12 cellular contexts compared by ENCODE assay signal in genomic region chr17:7018331-7018964, GRCh38. TPM values are rescaled to one million over a fixed set of nuclear protein-coding genes. Genes with fewer than 3 reads are reported as not detected.
A peak's percentile ranks its signal among the peaks of the same experiment; 100 is the strongest.
DNase-seq lines count a peak whose midpoint lies in the region; ATAC-seq, FAIRE-seq and TF ChIP-seq lines count a peak whose summit lies in the region.
"Had no signal": no experiment of that assay in that cellular context is flagged by ENCODE, and none has a peak within 500 bp of the region (broad histone marks: within the 10 kb centered on the region; RNA-seq: fewer than 3 reads in every experiment).

No MANE protein-coding gene starts in this region.

- FAIRE-seq in small intestine (lab: Jason Lieb, UNC) = no peak

- H3K36me3 ChIP-seq in mesendoderm (ENCODE audit: control insufficient read depth, insufficient read depth, low read length) = no peaks in the 10 kb centered on the region
- H3K36me3 ChIP-seq in suprapubic skin = peaks cover 6% of the 10 kb centered on the region
- H3K36me3 ChIP-seq in small intestine (ENCODE audit: control insufficient read depth in 2 of 2, insufficient read depth in 2 of 2, low read length in 2 of 2) = no peaks in the 10 kb centered on the region

- H3K56ac ChIP-seq in mesendoderm (ENCODE audit: low read length) = peak overlapping the region; percentile 51

- H3K4ac ChIP-seq in mesendoderm (ENCODE audit: low read depth, low read length) = no peak overlapping the region

- H3K27ac ChIP-seq in mesendoderm (ENCODE audit: low read depth, low read length) (no peak overlapping the region), suprapubic skin (peak overlapping the region; percentile 85), small intestine (ENCODE audit: low read depth in 1 of 2, low read length in 1 of 2) (peak overlapping the region in 1 of 2 donors; percentile 75)
- H3K27ac ChIP-seq: hepatocyte had no signal

- no peak overlapping the region for H3K4me3 ChIP-seq in mesendoderm (ENCODE audit: low read length)
- H3K4me3 ChIP-seq in suprapubic skin = peak overlapping the region; percentile 46
- H3K4me3 ChIP-seq in small intestine (ENCODE audit: low read depth in 1 of 2, low read length in 2 of 2) = no peak overlapping the region
- H3K4me3 ChIP-seq: hepatocyte had no signal

- H3K27me3 Mint-ChIP-seq in central memory CD8-positive, alpha-beta T cell = no peaks in the 10 kb centered on the region

- peak overlapping the region; percentile 98 for H3K27ac Mint-ChIP-seq in central memory CD8-positive, alpha-beta T cell (ENCODE audit: low read depth)

- no peak overlapping the region for H3K23ac ChIP-seq in mesendoderm (ENCODE audit: low read length)

- peaks cover 3% of the 10 kb centered on the region for H3K79me1 ChIP-seq in mesendoderm (ENCODE audit: low read length)

- TF ChIP-seq CTCF in suprapubic skin (IDR thresholded peaks at IDR 0.05) = no peak

- H3K4me1 ChIP-seq in mesendoderm (ENCODE audit: control insufficient read depth, low read depth, low read length) (peaks cover 11% of the 10 kb centered on the region), suprapubic skin (peaks cover 87% of the 10 kb centered on the region), small intestine (ENCODE audit: control insufficient read depth in 2 of 2, insufficient read depth in 1 of 2, low read depth in 1 of 2, low read length in 1 of 2) (peaks cover 3% of the 10 kb centered on the region in 2 donors)

- no peak overlapping the region for H3K4me3 Mint-ChIP-seq in central memory CD8-positive, alpha-beta T cell

- H4K8ac ChIP-seq in mesendoderm (ENCODE audit: low read depth, low read length) = no peak overlapping the region

- 100% methylated on average over 2 of the region's 10 CpGs for whole genome bisulfite sequencing in mesendoderm (ENCODE audit: extremely low coverage, insufficient coverage, low lambda C conversion rate)
- 65% methylated on average over 10 of the region's 10 CpGs for WGBS in suprapubic skin
- WGBS in small intestine, 3 donors = 69 to 88% (median 86%) methylated on average over 7 to 10 of the region's 10 CpGs

- H3K4me1 Mint-ChIP-seq in central memory CD8-positive, alpha-beta T cell = peaks cover 79% of the 10 kb centered on the region

- TF ChIP-seq POLR2A in suprapubic skin (IDR thresholded peaks at IDR 0.05) = peak in 1 of 2 donors; percentile 66

- no peaks in the 10 kb centered on the region for H3K27me3 ChIP-seq in mesendoderm (ENCODE audit: insufficient read depth, low read length, poor library complexity)
- no peaks in the 10 kb centered on the region for H3K27me3 ChIP-seq in suprapubic skin
- H3K27me3 ChIP-seq in small intestine (ENCODE audit: control insufficient read depth in 2 of 2, insufficient read depth in 2 of 2, low read length in 2 of 2) = no peaks in the 10 kb centered on the region

- no peak overlapping the region for H2BK120ac ChIP-seq in mesendoderm (ENCODE audit: low read depth, low read length)

- H2BK15ac ChIP-seq in mesendoderm (replicated peaks; ENCODE audit: low read depth) = no peak overlapping the region

- H3K4me2 ChIP-seq in mesendoderm (ENCODE audit: low read length) = no peak overlapping the region
- H3K4me2 ChIP-seq: hepatocyte had no signal

- H3K9me3 Mint-ChIP-seq in central memory CD8-positive, alpha-beta T cell = no peaks in the 10 kb centered on the region

- no peak overlapping the region for H3K18ac ChIP-seq in mesendoderm (ENCODE audit: low read length)

- peaks cover 28% of the 10 kb centered on the region for H3K36me3 Mint-ChIP-seq in central memory CD8-positive, alpha-beta T cell (ENCODE audit: insufficient read depth)

- ATAC-seq in central memory CD8-positive, alpha-beta T cell (replicated peaks; ENCODE audit: extremely low read depth, poor library complexity, severe bottlenecking) = no peak
- no peak for ATAC-seq in GM21360 (IDR thresholded peaks at IDR 0.05; ENCODE audit: unreplicated experiment)

- H2BK5ac ChIP-seq in mesendoderm (ENCODE audit: low read length) = no peak overlapping the region

- no peak overlapping the region for H2AK5ac ChIP-seq in mesendoderm (ENCODE audit: low read length)

- H3K79me2 ChIP-seq in mesendoderm (ENCODE audit: control insufficient read depth, insufficient read depth, low read length) = peaks cover 1% of the 10 kb centered on the region

- H3K9me3 ChIP-seq in suprapubic skin (no peaks in the 10 kb centered on the region), small intestine (ENCODE audit: control insufficient read depth, low read depth) (no peaks in the 10 kb centered on the region)

- H4K5ac ChIP-seq in mesendoderm (ENCODE audit: low read length) = no peak overlapping the region

- no peak for TF ChIP-seq EP300 in suprapubic skin (IDR thresholded peaks at IDR 0.05)

- H3K9ac ChIP-seq in mesendoderm (ENCODE audit: low read length) = no peak overlapping the region

- peak; percentile 36 for DNase-seq in NCI-H2196 (lab: John Stamatoyannopoulos, UW; ENCODE audit: unreplicated experiment)
- no peak for DNase-seq in central memory CD8-positive, alpha-beta T cell (ENCODE audit: low spot score in 2 of 2)
- DNase-seq in mesendoderm = no peak
- DNase-seq in suprapubic skin (ENCODE audit: low spot score in 2 of 2) = no peak
- no peak for DNase-seq in activated CD8-positive, alpha-beta memory T cell treated with anti-CD3 and anti-CD28 coated beads for 24 hours
- DNase-seq in cerebellar nuclear complex (lab: John Stamatoyannopoulos, UW) = no peak
- no peak for DNase-seq in small intestine
- DNase-seq: activated CD4-positive, CD25-positive, alpha-beta regulatory T cell; NCI-H748 treated with DMSO at 0.1 percent for 48 hours had no signal

RNA-seq across cellular contexts. Expression of gene BCL6B, which starts 4.4 kb away (rescaled TPM):
- polyA plus RNA-seq in mesendoderm (2013, experiment 1 of 2) = 0.87 TPM
- polyA plus RNA-seq in mesendoderm (2013, experiment 2 of 2) = 1.1 TPM
- total RNA-seq in suprapubic skin = 1 to 10 TPM; 1.6 to 3.1 (median 1.8) TPM
- polyA plus RNA-seq in small intestine = 1 to 10 TPM in 2 of 3 donors, under 1 TPM in 1; 0.45 to 8.7 (median 2.4) TPM

RNA-seq across cellular contexts. Expression of gene RNASEK, which starts 6.0 kb away (rescaled TPM):
- 250 TPM for polyA plus RNA-seq in mesendoderm (2013, experiment 1 of 2)
- polyA plus RNA-seq in mesendoderm (2013, experiment 2 of 2) = 245 TPM
- 100 to 1,000 TPM in 3 of 4 donors, 10 to 100 TPM in 1; 82.2 to 235 (median 219) TPM for total RNA-seq in suprapubic skin
- polyA plus RNA-seq in small intestine = 100 to 1,000 TPM; 204 to 313 (median 302) TPM

RNA-seq across cellular contexts. Expression of gene SLC16A13, which starts 17.4 kb away (rescaled TPM):
- 5.8 TPM for polyA plus RNA-seq in mesendoderm (2013, experiment 1 of 2)
- polyA plus RNA-seq in mesendoderm (2013, experiment 2 of 2) = 5.3 TPM
- 1 to 10 TPM; 1.5 to 4.9 (median 3.7) TPM for total RNA-seq in suprapubic skin
- 1 to 10 TPM; 1.8 to 8.0 (median 1.9) TPM for polyA plus RNA-seq in small intestine

RNA-seq across cellular contexts. Expression of gene ALOX12, which starts 22.6 kb away (rescaled TPM):
- 0.95 TPM for polyA plus RNA-seq in mesendoderm (2013, experiment 1 of 2)
- 0.87 TPM for polyA plus RNA-seq in mesendoderm (2013, experiment 2 of 2)
- total RNA-seq in suprapubic skin = 10 to 100 TPM in 3 of 4 donors, 1 to 10 TPM in 1; 9.8 to 34.4 (median 22.8) TPM
- polyA plus RNA-seq in small intestine = under 1 TPM in 1 of 3 donors, not detected in 2; 0.04 TPM
- total RNA-seq: hepatocyte, pulmonary artery endothelial cell had no signal

RNA-seq across cellular contexts. Expression of gene SLC16A11, which starts 25.4 kb away (rescaled TPM):
- 0.06 TPM for polyA plus RNA-seq in mesendoderm (2013, experiment 1 of 2)
- polyA plus RNA-seq in mesendoderm (2013, experiment 2 of 2) = 0.03 TPM
- total RNA-seq in suprapubic skin = 10 to 100 TPM in 1 of 4 donors, 1 to 10 TPM in 2, under 1 TPM in 1; 0.26 to 10.8 (median 5.5) TPM
- polyA plus RNA-seq in small intestine = 1 to 10 TPM in 1 of 3 donors, not detected in 2; 2.3 TPM
